ENCODE assay signal across 1 cellular context in genomic region chr2:85698880-85699254, GRCh38.
TF ChIP-seq lines count a peak whose summit lies in the region.

No MANE protein-coding gene starts in this region.

TF ChIP-seq in HepG2, 621 proteins besides CTCF, POLR2A, EP300 and RAD21:
- TF ChIP-seq IKZF5 (CRISPR knock-in tag; IDR thresholded peaks at IDR 0.05) = no peak
- TF ChIP-seq NR0B2 (CRISPR knock-in tag; IDR thresholded peaks at IDR 0.05) = no peak
- TF ChIP-seq KDM4B (CRISPR knock-in tag; IDR thresholded peaks at IDR 0.05) = no peak
- no peak for TF ChIP-seq ZNF296 (CRISPR knock-in tag; conservative IDR thresholded peaks at IDR 0.05)
